15 cellular contexts compared by ENCODE assay signal in the genomic region with DNA sequence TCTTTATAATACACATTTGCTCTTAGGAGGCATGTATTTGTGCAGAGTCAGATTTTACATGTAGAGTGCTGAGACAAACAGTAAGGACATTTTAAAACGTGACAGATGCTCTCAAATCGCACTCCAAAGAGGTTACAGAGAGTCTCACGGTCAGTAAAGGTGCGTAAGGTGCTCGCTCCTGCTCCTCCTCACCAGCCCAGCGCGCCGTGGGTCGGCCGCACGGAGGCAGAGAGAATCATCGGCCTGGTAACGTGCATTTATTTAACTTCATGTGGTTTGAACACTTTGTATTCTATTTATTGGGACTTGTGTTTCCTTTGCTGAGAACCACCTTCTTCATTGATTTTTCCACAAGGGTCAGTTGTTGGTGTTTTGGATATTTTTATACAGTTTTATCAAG.
DNase-seq lines count a peak whose midpoint lies in the region; ATAC-seq and TF ChIP-seq lines count a peak whose summit lies in the region.
"Had no signal": no experiment of that assay in that cellular context is flagged by ENCODE, and none has a peak within 500 bp of the region (broad histone marks: within the 10 kb centered on the region; RNA-seq: fewer than 3 reads in every experiment).

No MANE protein-coding gene starts in this region.

- no peaks in the 10 kb centered on the region for H3K27me3 Mint-ChIP-seq in activated CD8-positive, alpha-beta memory T cell treated with anti-CD3 and anti-CD28 coated beads, Interleukin-2, amount 10 ng/mL, durations not matched to agents 7 days and 5 days
- peaks cover 14% of the 10 kb centered on the region for H3K27me3 Mint-ChIP-seq in osteocyte (ENCODE audit: unreplicated experiment)

- no peak overlapping the region for H3K27ac Mint-ChIP-seq in activated CD8-positive, alpha-beta memory T cell treated with anti-CD3 and anti-CD28 coated beads, Interleukin-2, amount 10 ng/mL, durations not matched to agents 7 days and 5 days
- no peak overlapping the region for H3K27ac Mint-ChIP-seq in osteocyte (ENCODE audit: unreplicated experiment)
- H3K27ac Mint-ChIP-seq: CD14-positive monocyte; CD4-positive, alpha-beta memory T cell; H9 had no signal

- no peaks in the 10 kb centered on the region for H3K9me3 Mint-ChIP-seq in activated CD8-positive, alpha-beta memory T cell treated with anti-CD3 and anti-CD28 coated beads, Interleukin-2, amount 10 ng/mL, durations not matched to agents 7 days and 5 days (ENCODE audit: low read depth)
- peaks cover 1% of the 10 kb centered on the region for H3K9me3 Mint-ChIP-seq in osteocyte (ENCODE audit: unreplicated experiment)
- H3K9me3 Mint-ChIP-seq: CD4-positive, alpha-beta memory T cell; H9 had no signal

- no peaks in the 10 kb centered on the region for H3K36me3 Mint-ChIP-seq in activated CD8-positive, alpha-beta memory T cell treated with anti-CD3 and anti-CD28 coated beads, Interleukin-2, amount 10 ng/mL, durations not matched to agents 7 days and 5 days
- no peaks in the 10 kb centered on the region for H3K36me3 Mint-ChIP-seq in osteocyte (ENCODE audit: unreplicated experiment)
- H3K36me3 Mint-ChIP-seq: CD14-positive monocyte; CD4-positive, alpha-beta memory T cell had no signal

- H3K4me1 Mint-ChIP-seq in activated CD8-positive, alpha-beta memory T cell treated with anti-CD3 and anti-CD28 coated beads, Interleukin-2, amount 10 ng/mL, durations not matched to agents 7 days and 5 days = no peaks in the 10 kb centered on the region
- H3K4me1 Mint-ChIP-seq in osteocyte (ENCODE audit: unreplicated experiment) = no peaks in the 10 kb centered on the region
- H3K4me1 Mint-ChIP-seq: CD14-positive monocyte; CD4-positive, alpha-beta memory T cell had no signal

- no peak for TF ChIP-seq CTCF in osteocyte (IDR thresholded peaks at IDR 0.05)

- DNase-seq in NCI-H2171 treated with DMSO at 0.1 percent for 48 hours (lab: John Stamatoyannopoulos, UW) (peak; percentile 49), NCI-H2171 (lab: John Stamatoyannopoulos, UW) (no peak), NCI-H524 treated with DMSO at 0.1 percent for 48 hours (lab: John Stamatoyannopoulos, UW) (peak; percentile 46), osteocyte (ENCODE audit: extremely low spot score, unreplicated experiment) (peak; percentile 53), cerebellum (ENCODE audit: low spot score) (no peak)
- DNase-seq in activated CD8-positive, alpha-beta memory T cell treated with anti-CD3 and anti-CD28 coated beads, Interleukin-2, amount 10 ng/mL, durations not matched to agents 7 days and 5 days = peak; percentile 28
- no peak for DNase-seq in activated CD8-positive, alpha-beta memory T cell treated with anti-CD3 and anti-CD28 coated beads, Interleukin-2, amount 50 U/mL, for 48 hours
- DNase-seq: 8988T; CD4-positive, alpha-beta memory T cell; DMS153; DND-41; EL; H9 had no signal

- no peak for ATAC-seq in activated CD8-positive, alpha-beta memory T cell treated with anti-CD3 and anti-CD28 coated beads, Interleukin-2, amount 10 ng/mL, durations not matched to agents 7 days and 5 days
- ATAC-seq: GM12878 had no signal

- no peak overlapping the region for H3K4me3 Mint-ChIP-seq in activated CD8-positive, alpha-beta memory T cell treated with anti-CD3 and anti-CD28 coated beads, Interleukin-2, amount 10 ng/mL, durations not matched to agents 7 days and 5 days
- H3K4me3 Mint-ChIP-seq in osteocyte (ENCODE audit: unreplicated experiment) = no peak overlapping the region
- H3K4me3 Mint-ChIP-seq: CD14-positive monocyte; CD4-positive, alpha-beta memory T cell; H9 had no signal

- CTCF ChIA-PET in activated CD8-positive, alpha-beta memory T cell treated with anti-CD3 and anti-CD28 coated beads, Interleukin-2, amount 10 ng/mL, durations not matched to agents 7 days and 5 days (lab: Charles Lee) = no interaction called here

Comparison
In these comparisons a context has a peak if more than half of its experiments do, and no peak if none do; other contexts are left out.
1. DNase-seq: peak in NCI-H2171 treated with DMSO at 0.1 percent for 48 hours (single experiment), activated CD8-positive, alpha-beta memory T cell treated with anti-CD3 and anti-CD28 coated beads, Interleukin-2, amount 10 ng/mL, durations not matched to agents 7 days and 5 days (single experiment), NCI-H524 treated with DMSO at 0.1 percent for 48 hours (single experiment) and osteocyte (single experiment); none in NCI-H2171 (single experiment), activated CD8-positive, alpha-beta memory T cell treated with anti-CD3 and anti-CD28 coated beads, Interleukin-2, amount 50 U/mL, for 48 hours (single experiment) and cerebellum (single experiment).